In the genomic region with DNA sequence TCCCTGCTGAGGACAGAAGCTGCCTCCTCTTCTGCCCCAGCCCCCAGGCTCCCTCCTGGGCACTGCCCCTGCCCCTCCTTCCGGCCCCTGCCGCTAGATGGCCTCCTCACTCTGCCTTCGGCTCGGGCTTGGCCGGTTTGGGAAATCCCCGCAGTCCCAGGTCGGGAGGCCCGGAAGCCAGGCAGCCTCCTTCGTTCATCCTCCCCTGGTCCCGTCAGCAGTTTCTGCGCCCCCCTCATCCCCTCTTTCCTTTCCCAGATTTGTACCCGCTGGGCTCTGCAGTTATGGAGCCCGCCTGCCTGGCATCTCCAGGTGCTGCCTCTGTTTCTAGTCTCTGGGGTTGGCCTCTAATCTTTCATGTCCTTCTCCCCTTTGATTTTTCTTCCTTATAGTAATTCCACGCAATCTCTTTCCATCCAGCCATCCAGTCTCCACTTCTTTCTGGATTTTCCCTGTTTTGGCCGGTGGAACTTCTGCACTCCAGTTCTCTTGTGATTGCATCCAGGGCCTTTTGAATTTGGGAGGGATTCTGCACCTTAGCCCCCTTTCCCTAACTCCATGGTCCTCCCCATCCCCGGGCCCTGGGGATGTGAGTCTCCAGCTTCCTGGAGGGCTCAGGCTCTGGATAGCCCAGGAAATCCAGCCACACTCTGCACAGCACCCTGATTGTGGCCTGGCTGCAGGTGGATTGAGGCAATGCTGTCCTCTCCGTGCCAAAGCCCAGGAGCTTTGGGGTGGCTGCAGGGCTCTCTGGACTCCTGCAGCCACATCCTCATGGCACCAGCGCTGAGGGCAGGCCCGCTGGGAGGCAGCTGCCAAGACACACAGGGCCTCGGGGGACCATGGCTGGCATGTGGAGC, we compare ENCODE assay signal across 8 cellular contexts.
DNase-seq lines count a peak whose midpoint lies in the region; ATAC-seq and TF ChIP-seq lines count a peak whose summit lies in the region.

No MANE protein-coding gene starts in this region.

- H3K9me3 Mint-ChIP-seq in effector memory CD8-positive, alpha-beta T cell, result no peaks in the 10 kb centered on the region
- peaks cover 4% of the 10 kb centered on the region for H3K9me3 Mint-ChIP-seq in nephron progenitor cell

- H3K27me3 Mint-ChIP-seq in effector memory CD8-positive, alpha-beta T cell, result peaks cover 54 to 90% of the 10 kb centered on the region in 2 donors
- H3K27me3 Mint-ChIP-seq in nephron progenitor cell (ENCODE audit: low read depth, poor library complexity), result peaks cover 73% of the 10 kb centered on the region

- ATAC-seq in GM21786 (IDR thresholded peaks at IDR 0.05; ENCODE audit: unreplicated experiment), result peak; percentile 94
- peak; percentile 54 for ATAC-seq in effector memory CD8-positive, alpha-beta T cell (replicated peaks)

- H3K27ac Mint-ChIP-seq in effector memory CD8-positive, alpha-beta T cell, result peak overlapping the region in 1 of 2 donors; percentile 18
- H3K27ac Mint-ChIP-seq in nephron progenitor cell, result no peak overlapping the region

- DNase-seq in NCI-H345 (lab: John Stamatoyannopoulos, UW) (peak; percentile 39), NCI-H345 treated with DMSO at 0.1 percent for 48 hours (lab: John Stamatoyannopoulos, UW; ENCODE audit: unreplicated experiment) (no peak), Kasumi-1 (lab: John Stamatoyannopoulos, UW) (peak; percentile 57 to 63), nephron progenitor cell (peak; percentile 79), hippocampal formation (lab: John Stamatoyannopoulos, UW) (no peak)
- DNase-seq in activated CD4-positive, alpha-beta T cell treated with anti-CD3 and anti-CD28 coated beads, Interleukin-2, amount 50 U/mL, for 24 hours (ENCODE audit: low read depth in 1 of 2, low spot score in 1 of 2), result peak; percentile 38 to 64
- DNase-seq in effector memory CD8-positive, alpha-beta T cell, result peak; percentile 8 to 13 (median 10)

- H3K4me3 Mint-ChIP-seq in effector memory CD8-positive, alpha-beta T cell, result no peak overlapping the region
- peak overlapping the region; percentile 18 for H3K4me3 Mint-ChIP-seq in nephron progenitor cell

- peaks cover 11 to 12% of the 10 kb centered on the region in 2 donors for H3K4me1 Mint-ChIP-seq in effector memory CD8-positive, alpha-beta T cell (ENCODE audit: low read depth in 2 of 2)
- peaks cover 25% of the 10 kb centered on the region for H3K4me1 Mint-ChIP-seq in nephron progenitor cell

- TF ChIP-seq CTCF in nephron progenitor cell (IDR thresholded peaks at IDR 0.05), result peak; percentile 72

- peaks cover 3% of the 10 kb centered on the region for H3K36me3 Mint-ChIP-seq in effector memory CD8-positive, alpha-beta T cell (ENCODE audit: insufficient read depth)
- H3K36me3 Mint-ChIP-seq in nephron progenitor cell (ENCODE audit: low read depth), result no peaks in the 10 kb centered on the region

Comparison
In these comparisons a context has a peak if more than half of its experiments do, and no peak if none do; other contexts are left out.
1. DNase-seq: peak in NCI-H345 (single experiment), Kasumi-1 (2 of 2), activated CD4-positive, alpha-beta T cell treated with anti-CD3 and anti-CD28 coated beads, Interleukin-2, amount 50 U/mL, for 24 hours (2 of 2), effector memory CD8-positive, alpha-beta T cell (3 of 3) and nephron progenitor cell (single experiment); none in NCI-H345 treated with DMSO at 0.1 percent for 48 hours (single experiment) and hippocampal formation (0 of 2).